1 cellular context compared by ENCODE assay signal in the genomic region with DNA sequence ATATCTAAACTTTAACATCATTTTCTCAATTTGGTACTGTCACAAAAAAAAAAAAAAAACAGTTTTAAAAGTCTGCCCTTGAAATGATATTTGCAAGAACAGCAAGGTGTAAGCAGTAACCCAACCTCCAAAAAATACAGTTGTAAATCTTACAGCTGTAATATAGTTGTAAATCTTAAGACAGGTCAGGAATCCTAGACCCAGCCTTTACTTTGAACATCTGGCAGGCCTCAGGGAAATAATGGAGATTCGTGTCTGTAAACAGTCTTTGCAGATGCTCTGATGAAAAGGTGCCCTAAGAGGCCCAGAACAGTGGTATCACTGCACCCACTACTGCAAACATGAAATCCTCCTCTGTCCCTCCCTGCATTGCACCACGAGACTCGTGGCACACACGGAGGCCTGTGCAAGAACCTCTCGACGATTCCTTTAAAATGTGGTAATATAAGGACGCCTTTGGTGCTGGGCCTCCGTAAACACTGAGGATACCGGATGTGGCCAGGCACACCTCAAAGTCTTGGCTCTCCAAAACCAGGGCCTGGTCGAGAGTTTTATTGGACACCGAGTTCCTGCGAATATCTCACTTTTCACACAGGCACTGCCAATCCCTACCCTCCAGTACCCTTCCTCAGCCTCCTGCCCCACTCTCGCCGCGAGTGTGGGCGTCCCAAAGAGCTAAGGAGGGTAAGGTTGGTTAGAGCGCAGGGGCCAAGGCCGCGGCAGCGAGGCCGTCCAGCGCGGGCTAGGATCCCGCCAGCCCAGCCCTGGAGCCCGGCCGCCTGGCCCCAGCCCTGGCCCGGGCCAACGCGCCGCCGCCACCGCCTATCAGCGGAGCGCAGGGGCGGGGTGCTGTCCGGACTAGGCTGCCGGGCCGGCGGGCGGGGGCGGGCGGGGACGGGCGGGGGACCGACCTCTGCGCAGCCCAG.
A peak's percentile ranks its signal among the peaks of the same experiment; 100 is the strongest.
TF ChIP-seq lines count a peak whose summit lies in the region.

No MANE protein-coding gene starts in this region.

TF ChIP-seq in GM12878, 131 proteins besides CTCF, POLR2A, EP300 and RAD21 (continues in another document):
- TF ChIP-seq EGR1 (IDR thresholded peaks at IDR 0.05; ENCODE audit: borderline replicate concordance in 1 of 2, low read depth in 2 of 2, low read length in 2 of 2) = peak in 1 of 2 experiments; percentile 10; a peak in 1 of 3 replicates
- TF ChIP-seq, protein P1, sequence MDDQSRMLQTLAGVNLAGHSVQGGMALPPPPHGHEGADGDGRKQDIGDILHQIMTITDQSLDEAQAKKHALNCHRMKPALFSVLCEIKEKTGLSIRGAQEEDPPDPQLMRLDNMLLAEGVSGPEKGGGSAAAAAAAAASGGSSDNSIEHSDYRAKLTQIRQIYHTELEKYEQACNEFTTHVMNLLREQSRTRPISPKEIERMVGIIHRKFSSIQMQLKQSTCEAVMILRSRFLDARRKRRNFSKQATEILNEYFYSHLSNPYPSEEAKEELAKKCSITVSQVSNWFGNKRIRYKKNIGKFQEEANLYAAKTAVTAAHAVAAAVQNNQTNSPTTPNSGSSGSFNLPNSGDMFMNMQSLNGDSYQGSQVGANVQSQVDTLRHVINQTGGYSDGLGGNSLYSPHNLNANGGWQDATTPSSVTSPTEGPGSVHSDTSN (IDR thresholded peaks at IDR 0.05; ENCODE audit: insufficient replicate concordance, low read depth, low read length) = no peak
- 0 out of 2 replicates have a peak, but pooled peaks have one; percentile 47 for TF ChIP-seq MTA2 (IDR thresholded peaks at IDR 0.05; ENCODE audit: low read depth)
- no peak for TF ChIP-seq TARDBP (IDR thresholded peaks at IDR 0.05; ENCODE audit: borderline replicate concordance)
- TF ChIP-seq, protein P2, sequence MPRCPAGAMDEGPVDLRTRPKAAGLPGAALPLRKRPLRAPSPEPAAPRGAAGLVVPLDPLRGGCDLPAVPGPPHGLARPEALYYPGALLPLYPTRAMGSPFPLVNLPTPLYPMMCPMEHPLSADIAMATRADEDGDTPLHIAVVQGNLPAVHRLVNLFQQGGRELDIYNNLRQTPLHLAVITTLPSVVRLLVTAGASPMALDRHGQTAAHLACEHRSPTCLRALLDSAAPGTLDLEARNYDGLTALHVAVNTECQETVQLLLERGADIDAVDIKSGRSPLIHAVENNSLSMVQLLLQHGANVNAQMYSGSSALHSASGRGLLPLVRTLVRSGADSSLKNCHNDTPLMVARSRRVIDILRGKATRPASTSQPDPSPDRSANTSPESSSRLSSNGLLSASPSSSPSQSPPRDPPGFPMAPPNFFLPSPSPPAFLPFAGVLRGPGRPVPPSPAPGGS (IDR thresholded peaks at IDR 0.05; ENCODE audit: borderline replicate concordance, insufficient read depth, low read depth, low read length, poor library complexity, severe bottlenecking) = no peak
- peak; percentile 2 for TF ChIP-seq HDAC6 (IDR thresholded peaks at IDR 0.05; ENCODE audit: unreplicated experiment)
- TF ChIP-seq DPF2 (IDR thresholded peaks at IDR 0.05) = peak; percentile 22
- TF ChIP-seq, protein P3, sequence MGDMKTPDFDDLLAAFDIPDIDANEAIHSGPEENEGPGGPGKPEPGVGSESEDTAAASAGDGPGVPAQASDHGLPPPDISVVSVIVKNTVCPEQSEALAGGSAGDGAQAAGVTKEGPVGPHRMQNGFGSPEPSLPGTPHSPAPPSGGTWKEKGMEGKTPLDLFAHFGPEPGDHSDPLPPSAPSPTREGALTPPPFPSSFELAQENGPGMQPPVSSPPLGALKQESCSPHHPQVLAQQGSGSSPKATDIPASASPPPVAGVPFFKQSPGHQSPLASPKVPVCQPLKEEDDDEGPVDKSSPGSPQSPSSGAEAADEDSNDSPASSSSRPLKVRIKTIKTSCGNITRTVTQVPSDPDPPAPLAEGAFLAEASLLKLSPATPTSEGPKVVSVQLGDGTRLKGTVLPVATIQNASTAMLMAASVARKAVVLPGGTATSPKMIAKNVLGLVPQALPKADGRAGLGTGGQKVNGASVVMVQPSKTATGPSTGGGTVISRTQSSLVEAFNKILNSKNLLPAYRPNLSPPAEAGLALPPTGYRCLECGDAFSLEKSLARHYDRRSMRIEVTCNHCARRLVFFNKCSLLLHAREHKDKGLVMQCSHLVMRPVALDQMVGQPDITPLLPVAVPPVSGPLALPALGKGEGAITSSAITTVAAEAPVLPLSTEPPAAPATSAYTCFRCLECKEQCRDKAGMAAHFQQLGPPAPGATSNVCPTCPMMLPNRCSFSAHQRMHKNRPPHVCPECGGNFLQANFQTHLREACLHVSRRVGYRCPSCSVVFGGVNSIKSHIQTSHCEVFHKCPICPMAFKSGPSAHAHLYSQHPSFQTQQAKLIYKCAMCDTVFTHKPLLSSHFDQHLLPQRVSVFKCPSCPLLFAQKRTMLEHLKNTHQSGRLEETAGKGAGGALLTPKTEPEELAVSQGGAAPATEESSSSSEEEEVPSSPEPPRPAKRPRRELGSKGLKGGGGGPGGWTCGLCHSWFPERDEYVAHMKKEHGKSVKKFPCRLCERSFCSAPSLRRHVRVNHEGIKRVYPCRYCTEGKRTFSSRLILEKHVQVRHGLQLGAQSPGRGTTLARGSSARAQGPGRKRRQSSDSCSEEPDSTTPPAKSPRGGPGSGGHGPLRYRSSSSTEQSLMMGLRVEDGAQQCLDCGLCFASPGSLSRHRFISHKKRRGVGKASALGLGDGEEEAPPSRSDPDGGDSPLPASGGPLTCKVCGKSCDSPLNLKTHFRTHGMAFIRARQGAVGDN (IDR thresholded peaks at IDR 0.05) = peak; percentile 37; the same call in 1 of the 2 replicates
- TF ChIP-seq FOXK2 (IDR thresholded peaks at IDR 0.05) = no peak
- no peak for TF ChIP-seq REST (IDR thresholded peaks at IDR 0.05; ENCODE audit: low read depth, low read length)
- TF ChIP-seq MEF2B (IDR thresholded peaks at IDR 0.05; ENCODE audit: partially characterized antibody, poor library complexity, severe bottlenecking) = peak; percentile 18
- peak; percentile 14; the same call in 1 of the 2 replicates for TF ChIP-seq HCFC1 (IDR thresholded peaks at IDR 0.05; ENCODE audit: low read length)
- TF ChIP-seq, protein P4, sequence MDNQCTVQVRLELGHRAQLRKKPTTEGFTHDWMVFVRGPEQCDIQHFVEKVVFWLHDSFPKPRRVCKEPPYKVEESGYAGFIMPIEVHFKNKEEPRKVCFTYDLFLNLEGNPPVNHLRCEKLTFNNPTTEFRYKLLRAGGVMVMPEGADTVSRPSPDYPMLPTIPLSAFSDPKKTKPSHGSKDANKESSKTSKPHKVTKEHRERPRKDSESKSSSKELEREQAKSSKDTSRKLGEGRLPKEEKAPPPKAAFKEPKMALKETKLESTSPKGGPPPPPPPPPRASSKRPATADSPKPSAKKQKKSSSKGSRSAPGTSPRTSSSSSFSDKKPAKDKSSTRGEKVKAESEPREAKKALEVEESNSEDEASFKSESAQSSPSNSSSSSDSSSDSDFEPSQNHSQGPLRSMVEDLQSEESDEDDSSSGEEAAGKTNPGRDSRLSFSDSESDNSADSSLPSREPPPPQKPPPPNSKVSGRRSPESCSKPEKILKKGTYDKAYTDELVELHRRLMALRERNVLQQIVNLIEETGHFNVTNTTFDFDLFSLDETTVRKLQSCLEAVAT (IDR thresholded peaks at IDR 0.05) = peak; percentile 96
- no peak for TF ChIP-seq SMC3 (IDR thresholded peaks at IDR 0.05; ENCODE audit: borderline replicate concordance, low read length)
- 0 out of 2 replicates have a peak, but pooled peaks have one; percentile 32 for TF ChIP-seq ZNF207 (IDR thresholded peaks at IDR 0.05; ENCODE audit: borderline replicate concordance)
- no peak for TF ChIP-seq MAX (IDR thresholded peaks at IDR 0.05; ENCODE audit: low read depth, low read length)
- TF ChIP-seq NFIC (IDR thresholded peaks at IDR 0.05; ENCODE audit: low read depth, low read length) = no peak
- no peak for TF ChIP-seq SREBF2 (IDR thresholded peaks at IDR 0.05; ENCODE audit: low read length)
- TF ChIP-seq GATAD2B (conservative IDR thresholded peaks at IDR 0.05; ENCODE audit: low read depth) = peak; percentile 16
- TF ChIP-seq, protein P5, sequence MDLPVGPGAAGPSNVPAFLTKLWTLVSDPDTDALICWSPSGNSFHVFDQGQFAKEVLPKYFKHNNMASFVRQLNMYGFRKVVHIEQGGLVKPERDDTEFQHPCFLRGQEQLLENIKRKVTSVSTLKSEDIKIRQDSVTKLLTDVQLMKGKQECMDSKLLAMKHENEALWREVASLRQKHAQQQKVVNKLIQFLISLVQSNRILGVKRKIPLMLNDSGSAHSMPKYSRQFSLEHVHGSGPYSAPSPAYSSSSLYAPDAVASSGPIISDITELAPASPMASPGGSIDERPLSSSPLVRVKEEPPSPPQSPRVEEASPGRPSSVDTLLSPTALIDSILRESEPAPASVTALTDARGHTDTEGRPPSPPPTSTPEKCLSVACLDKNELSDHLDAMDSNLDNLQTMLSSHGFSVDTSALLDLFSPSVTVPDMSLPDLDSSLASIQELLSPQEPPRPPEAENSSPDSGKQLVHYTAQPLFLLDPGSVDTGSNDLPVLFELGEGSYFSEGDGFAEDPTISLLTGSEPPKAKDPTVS (IDR thresholded peaks at IDR 0.05; ENCODE audit: low read depth, low read length) = no peak
- no peak for TF ChIP-seq RBBP5 (conservative IDR thresholded peaks at IDR 0.05)
- TF ChIP-seq, protein P6, sequence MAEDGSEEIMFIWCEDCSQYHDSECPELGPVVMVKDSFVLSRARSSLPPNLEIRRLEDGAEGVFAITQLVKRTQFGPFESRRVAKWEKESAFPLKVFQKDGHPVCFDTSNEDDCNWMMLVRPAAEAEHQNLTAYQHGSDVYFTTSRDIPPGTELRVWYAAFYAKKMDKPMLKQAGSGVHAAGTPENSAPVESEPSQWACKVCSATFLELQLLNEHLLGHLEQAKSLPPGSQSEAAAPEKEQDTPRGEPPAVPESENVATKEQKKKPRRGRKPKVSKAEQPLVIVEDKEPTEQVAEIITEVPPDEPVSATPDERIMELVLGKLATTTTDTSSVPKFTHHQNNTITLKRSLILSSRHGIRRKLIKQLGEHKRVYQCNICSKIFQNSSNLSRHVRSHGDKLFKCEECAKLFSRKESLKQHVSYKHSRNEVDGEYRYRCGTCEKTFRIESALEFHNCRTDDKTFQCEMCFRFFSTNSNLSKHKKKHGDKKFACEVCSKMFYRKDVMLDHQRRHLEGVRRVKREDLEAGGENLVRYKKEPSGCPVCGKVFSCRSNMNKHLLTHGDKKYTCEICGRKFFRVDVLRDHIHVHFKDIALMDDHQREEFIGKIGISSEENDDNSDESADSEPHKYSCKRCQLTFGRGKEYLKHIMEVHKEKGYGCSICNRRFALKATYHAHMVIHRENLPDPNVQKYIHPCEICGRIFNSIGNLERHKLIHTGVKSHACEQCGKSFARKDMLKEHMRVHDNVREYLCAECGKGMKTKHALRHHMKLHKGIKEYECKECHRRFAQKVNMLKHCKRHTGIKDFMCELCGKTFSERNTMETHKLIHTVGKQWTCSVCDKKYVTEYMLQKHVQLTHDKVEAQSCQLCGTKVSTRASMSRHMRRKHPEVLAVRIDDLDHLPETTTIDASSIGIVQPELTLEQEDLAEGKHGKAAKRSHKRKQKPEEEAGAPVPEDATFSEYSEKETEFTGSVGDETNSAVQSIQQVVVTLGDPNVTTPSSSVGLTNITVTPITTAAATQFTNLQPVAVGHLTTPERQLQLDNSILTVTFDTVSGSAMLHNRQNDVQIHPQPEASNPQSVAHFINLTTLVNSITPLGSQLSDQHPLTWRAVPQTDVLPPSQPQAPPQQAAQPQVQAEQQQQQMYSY (CRISPR knock-in tag; IDR thresholded peaks at IDR 0.05) = no peak
- TF ChIP-seq NRF1 (conservative IDR thresholded peaks at IDR 0.05; ENCODE audit: low read depth, low read length) = no peak
- TF ChIP-seq LARP7 (IDR thresholded peaks at IDR 0.05) = 0 out of 2 replicates have a peak, but pooled peaks have one; percentile 30
- no peak for TF ChIP-seq JUND (IDR thresholded peaks at IDR 0.05; ENCODE audit: low read depth, low read length)
- TF ChIP-seq SREBF1 (IDR thresholded peaks at IDR 0.05; ENCODE audit: low read length) = no peak
- TF ChIP-seq, protein P7, sequence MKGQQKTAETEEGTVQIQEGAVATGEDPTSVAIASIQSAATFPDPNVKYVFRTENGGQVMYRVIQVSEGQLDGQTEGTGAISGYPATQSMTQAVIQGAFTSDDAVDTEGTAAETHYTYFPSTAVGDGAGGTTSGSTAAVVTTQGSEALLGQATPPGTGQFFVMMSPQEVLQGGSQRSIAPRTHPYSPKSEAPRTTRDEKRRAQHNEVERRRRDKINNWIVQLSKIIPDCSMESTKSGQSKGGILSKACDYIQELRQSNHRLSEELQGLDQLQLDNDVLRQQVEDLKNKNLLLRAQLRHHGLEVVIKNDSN (IDR thresholded peaks at IDR 0.05; ENCODE audit: borderline replicate concordance, extremely low read length, insufficient read depth, low read depth, low read length) = no peak
- no peak for TF ChIP-seq IRF4 (IDR thresholded peaks at IDR 0.05; ENCODE audit: low read depth, low read length)
- TF ChIP-seq KAT2A (conservative IDR thresholded peaks at IDR 0.05; ENCODE audit: control insufficient read depth, low read depth, low read length) = no peak
